10 cellular contexts compared by ENCODE assay signal in genomic region chr7:70456729-70457128, GRCh38.
DNase-seq lines count a peak whose midpoint lies in the region; ATAC-seq and TF ChIP-seq lines count a peak whose summit lies in the region.
"Had no signal": no experiment of that assay in that cellular context is flagged by ENCODE, and none has a peak within 500 bp of the region (broad histone marks: within the 10 kb centered on the region; RNA-seq: fewer than 3 reads in every experiment).

No MANE protein-coding gene starts in this region.

- peaks cover 2% of the 10 kb centered on the region for H3K36me3 Mint-ChIP-seq in central memory CD8-positive, alpha-beta T cell (ENCODE audit: insufficient read depth)

- H3K4me3 ChIP-seq in GM12864 (ENCODE audit: low read depth, low read length), result no peak overlapping the region
- H3K4me3 ChIP-seq: colonic mucosa had no signal

- H3K27ac Mint-ChIP-seq in central memory CD8-positive, alpha-beta T cell (ENCODE audit: low read depth), result peak overlapping the region; percentile 84
- H3K27ac Mint-ChIP-seq: stimulated activated naive CD8-positive, alpha-beta T cell treated with anti-CD3 and anti-CD28 coated beads, Interleukin-15, Interleukin-2, amounts not matched to agents 100 ng/mL and 50 ng/mL, for 24 hours had no signal

- no peaks in the 10 kb centered on the region for H3K9me3 Mint-ChIP-seq in central memory CD8-positive, alpha-beta T cell
- H3K9me3 Mint-ChIP-seq: stimulated activated naive CD8-positive, alpha-beta T cell treated with anti-CD3 and anti-CD28 coated beads, Interleukin-15, Interleukin-2, amounts not matched to agents 100 ng/mL and 50 ng/mL, for 24 hours had no signal

- ATAC-seq in GM19463 (IDR thresholded peaks at IDR 0.05; ENCODE audit: unreplicated experiment), result peak; percentile 41
- ATAC-seq in HG03095 (IDR thresholded peaks at IDR 0.05; ENCODE audit: unreplicated experiment), result peak; percentile 60
- ATAC-seq in central memory CD8-positive, alpha-beta T cell (replicated peaks; ENCODE audit: extremely low read depth, poor library complexity, severe bottlenecking), result peak; percentile 24
- no peak for ATAC-seq in GM18870 (IDR thresholded peaks at IDR 0.05; ENCODE audit: unreplicated experiment)

- no peaks in the 10 kb centered on the region for H3K27me3 Mint-ChIP-seq in central memory CD8-positive, alpha-beta T cell
- H3K27me3 Mint-ChIP-seq: stimulated activated naive CD8-positive, alpha-beta T cell treated with anti-CD3 and anti-CD28 coated beads, Interleukin-15, Interleukin-2, amounts not matched to agents 100 ng/mL and 50 ng/mL, for 24 hours had no signal

- no peak for TF ChIP-seq CTCF in GM12864 (IDR thresholded peaks at IDR 0.05; ENCODE audit: low read depth, low read length, missing control alignments)

- peaks cover 22% of the 10 kb centered on the region for H3K4me1 Mint-ChIP-seq in central memory CD8-positive, alpha-beta T cell

- DNase-seq in GM12864 (ENCODE audit: low read depth), result peak; percentile 18
- no peak for DNase-seq in central memory CD8-positive, alpha-beta T cell (ENCODE audit: low spot score in 2 of 2)
- DNase-seq in DMS53 (lab: John Stamatoyannopoulos, UW), result no peak
- no peak for DNase-seq in NCI-H2171 (lab: John Stamatoyannopoulos, UW)
- no peak for DNase-seq in NCI-H2227 (lab: John Stamatoyannopoulos, UW; ENCODE audit: unreplicated experiment)
- DNase-seq: colonic mucosa had no signal

- H3K4me3 Mint-ChIP-seq in central memory CD8-positive, alpha-beta T cell, result no peak overlapping the region
- H3K4me3 Mint-ChIP-seq: stimulated activated naive CD8-positive, alpha-beta T cell treated with anti-CD3 and anti-CD28 coated beads, Interleukin-15, Interleukin-2, amounts not matched to agents 100 ng/mL and 50 ng/mL, for 24 hours had no signal
